Comparison of ENCODE assay signal across 10 cellular contexts in the genomic region with DNA sequence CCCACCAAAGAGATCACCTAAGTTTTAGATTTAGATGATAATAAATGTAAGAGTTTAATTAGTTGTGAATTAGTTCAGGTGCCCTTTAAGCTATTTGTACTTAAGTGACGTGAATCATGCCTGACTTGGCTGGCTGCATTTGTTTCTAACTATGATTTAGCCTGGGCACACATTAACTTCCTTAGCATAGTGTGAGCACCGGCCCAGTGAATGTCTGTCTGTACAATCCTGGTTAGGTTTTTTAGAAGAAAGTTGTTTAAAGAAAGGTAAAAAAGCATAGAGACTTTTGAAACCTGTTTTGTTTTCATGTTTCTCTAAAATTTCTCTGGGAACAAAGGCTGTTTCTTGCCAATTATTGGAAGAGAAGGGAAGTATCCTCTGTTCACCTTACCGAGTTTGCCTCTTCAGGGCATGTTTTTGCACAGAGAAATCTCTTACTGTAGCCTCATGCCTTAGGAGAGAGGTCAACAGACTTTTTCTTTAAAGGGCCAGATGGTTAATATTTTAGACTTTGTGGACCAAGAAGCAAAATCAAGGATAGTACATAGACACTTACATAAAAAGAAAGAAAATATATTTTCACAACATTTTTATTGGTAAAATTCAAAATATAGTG. TPM values are rescaled to one million over a fixed set of nuclear protein-coding genes. Genes with fewer than 3 reads are reported as not detected.
DNase-seq lines count a peak whose midpoint lies in the region; ATAC-seq and TF ChIP-seq lines count a peak whose summit lies in the region.
"Had no signal": no experiment of that assay in that cellular context is flagged by ENCODE, and none has a peak within 500 bp of the region (broad histone marks: within the 10 kb centered on the region; RNA-seq: fewer than 3 reads in every experiment).

No MANE protein-coding gene starts in this region.

- H3K36me3 ChIP-seq in Panc1 (ENCODE audit: control insufficient read depth, insufficient read depth, low read length) (no peaks in the 10 kb centered on the region), esophagus squamous epithelium (no peaks in the 10 kb centered on the region), upper lobe of right lung (no peaks in the 10 kb centered on the region)

- peak overlapping the region; percentile 41 for H3K27ac Mint-ChIP-seq in mesothelial cell of epicardium
- H3K27ac Mint-ChIP-seq: activated naive CD8-positive, alpha-beta T cell treated with anti-CD3 and anti-CD28 coated beads, Interleukin-2, amount 10 ng/mL, durations not matched to agents 7 days and 5 days had no signal

- ATAC-seq in Panc1 (peak; percentile 56), upper lobe of right lung (peak; percentile 67), GM18907 (IDR thresholded peaks at IDR 0.05; ENCODE audit: unreplicated experiment) (no peak)

- DNase-seq in Panc1 (ENCODE audit: low read depth, low spot score) (peak; percentile 43), esophagus squamous epithelium (lab: John Stamatoyannopoulos, UW) (no peak), mesothelial cell of epicardium (ENCODE audit: low spot score in 2 of 2, unreplicated experiment in 2 of 2) (no peak), upper lobe of right lung (no peak), T-helper 2 cell (no peak), NCI-H2227 treated with DMSO at 0.1 percent for 48 hours (lab: John Stamatoyannopoulos, UW) (no peak)
- DNase-seq: activated CD4-positive, alpha-beta T cell treated with anti-CD3 and anti-CD28 coated beads, Interleukin-2, amount 50 U/mL, for 4 hours; activated naive CD8-positive, alpha-beta T cell treated with anti-CD3 and anti-CD28 coated beads, Interleukin-2, amount 10 ng/mL, durations not matched to agents 7 days and 5 days; NCI-H2029 had no signal

- WGBS in esophagus squamous epithelium, 2 donors, result 14 to 19% methylated on average over 3 of the region's 3 CpGs

- H3K9me3 Mint-ChIP-seq in mesothelial cell of epicardium, result no peaks in the 10 kb centered on the region
- H3K9me3 Mint-ChIP-seq: activated naive CD8-positive, alpha-beta T cell treated with anti-CD3 and anti-CD28 coated beads, Interleukin-2, amount 10 ng/mL, durations not matched to agents 7 days and 5 days had no signal

- H3K4me1 ChIP-seq in Panc1 (ENCODE audit: control insufficient read depth, insufficient read depth, low read length) (peaks cover 46% of the 10 kb centered on the region), esophagus squamous epithelium (peaks cover 6 to 57% (median 19%) of the 10 kb centered on the region in 3 donors), upper lobe of right lung (no peaks in the 10 kb centered on the region)

- H3K4me3 ChIP-seq in Panc1 (ENCODE audit: low read depth in 2 of 2, low read length in 2 of 2) (no peak overlapping the region), esophagus squamous epithelium (no peak overlapping the region), upper lobe of right lung (no peak overlapping the region)

- H3K4me3 Mint-ChIP-seq in mesothelial cell of epicardium, result no peak overlapping the region
- H3K4me3 Mint-ChIP-seq: activated naive CD8-positive, alpha-beta T cell treated with anti-CD3 and anti-CD28 coated beads, Interleukin-2, amount 10 ng/mL, durations not matched to agents 7 days and 5 days had no signal

- in situ Hi-C loops in Panc1 (cut with HindIII; ENCODE audit: low pct_unique_long_range_greater_than_20kb, low sequenced_read_pairs), result no loop called here

- H3K27ac ChIP-seq in Panc1 (ENCODE audit: low read length), result peak overlapping the region; percentile 90
- peak overlapping the region; percentile 28 to 76 (median 52) for H3K27ac ChIP-seq in esophagus squamous epithelium
- no peak overlapping the region for H3K27ac ChIP-seq in upper lobe of right lung

- H3K27me3 Mint-ChIP-seq in mesothelial cell of epicardium (ENCODE audit: low read depth), result peaks cover 3% of the 10 kb centered on the region

- H3K27me3 ChIP-seq in Panc1 (ENCODE audit: control insufficient read depth, insufficient read depth, low read length) (no peaks in the 10 kb centered on the region), esophagus squamous epithelium (peaks cover 0 to 11% (median 0%) of the 10 kb centered on the region in 4 donors), upper lobe of right lung (no peaks in the 10 kb centered on the region)

- peaks cover 19% of the 10 kb centered on the region for H3K4me1 Mint-ChIP-seq in mesothelial cell of epicardium
- H3K4me1 Mint-ChIP-seq: activated naive CD8-positive, alpha-beta T cell treated with anti-CD3 and anti-CD28 coated beads, Interleukin-2, amount 10 ng/mL, durations not matched to agents 7 days and 5 days had no signal

- no peaks in the 10 kb centered on the region for H3K9me3 ChIP-seq in Panc1 (ENCODE audit: control insufficient read depth, insufficient read depth, low read depth, low read length)
- H3K9me3 ChIP-seq in esophagus squamous epithelium, result no peaks in the 10 kb centered on the region
- no peaks in the 10 kb centered on the region for H3K9me3 ChIP-seq in upper lobe of right lung

- TF ChIP-seq POLR2A in esophagus squamous epithelium (IDR thresholded peaks at IDR 0.05), result no peak

- intact Hi-C loops in Panc1 (cut with micrococcal nuclease; ENCODE audit: unreplicated experiment), result no loop called here
- intact Hi-C loops in esophagus squamous epithelium (cut with DNase I), result no loop called here
- intact Hi-C loops in upper lobe of right lung (cut with DNase I), result no loop called here

- no peaks in the 10 kb centered on the region for H3K36me3 Mint-ChIP-seq in mesothelial cell of epicardium
- H3K36me3 Mint-ChIP-seq: activated naive CD8-positive, alpha-beta T cell treated with anti-CD3 and anti-CD28 coated beads, Interleukin-2, amount 10 ng/mL, durations not matched to agents 7 days and 5 days had no signal

- CTCF ChIA-PET in Panc1 (lab: Charles Lee), result no interaction called here

- POLR2A ChIA-PET in Panc1 (lab: Charles Lee), result no interaction called here

- BruUV-seq in Panc1 (replicated peaks; lab: Mats Ljungman, UMichigan), result no TSS peak

- TF ChIP-seq CTCF in Panc1 (IDR thresholded peaks at IDR 0.05), result no peak
- no peak for TF ChIP-seq CTCF in esophagus squamous epithelium (IDR thresholded peaks at IDR 0.05)
- no peak for TF ChIP-seq CTCF in mesothelial cell of epicardium (IDR thresholded peaks at IDR 0.05; ENCODE audit: unreplicated experiment)
- TF ChIP-seq CTCF in upper lobe of right lung (IDR thresholded peaks at IDR 0.05), result no peak

RNA-seq across cellular contexts. Expression of gene MET, which starts 42.9 kb away (rescaled TPM):
- total RNA-seq in Panc1 (2021; ENCODE audit: unreplicated experiment) (103 TPM), esophagus squamous epithelium (10 to 100 TPM in 3 of 4 donors, 1 to 10 TPM in 1; 3.8 to 25.0 (median 18.6) TPM), mesothelial cell of epicardium (21.1 to 22.8 TPM (median 22.3 TPM) in 3 replicates), upper lobe of right lung (69.6 TPM)
- polyA plus RNA-seq in Panc1 (2012; ENCODE audit: insufficient read length), result 33.7 TPM
- total RNA-seq: activated naive CD8-positive, alpha-beta T cell treated with anti-CD3 and anti-CD28 coated beads, Interleukin-2, amount 10 ng/mL, durations not matched to agents 7 days and 5 days had no signal
